In the genomic region with DNA sequence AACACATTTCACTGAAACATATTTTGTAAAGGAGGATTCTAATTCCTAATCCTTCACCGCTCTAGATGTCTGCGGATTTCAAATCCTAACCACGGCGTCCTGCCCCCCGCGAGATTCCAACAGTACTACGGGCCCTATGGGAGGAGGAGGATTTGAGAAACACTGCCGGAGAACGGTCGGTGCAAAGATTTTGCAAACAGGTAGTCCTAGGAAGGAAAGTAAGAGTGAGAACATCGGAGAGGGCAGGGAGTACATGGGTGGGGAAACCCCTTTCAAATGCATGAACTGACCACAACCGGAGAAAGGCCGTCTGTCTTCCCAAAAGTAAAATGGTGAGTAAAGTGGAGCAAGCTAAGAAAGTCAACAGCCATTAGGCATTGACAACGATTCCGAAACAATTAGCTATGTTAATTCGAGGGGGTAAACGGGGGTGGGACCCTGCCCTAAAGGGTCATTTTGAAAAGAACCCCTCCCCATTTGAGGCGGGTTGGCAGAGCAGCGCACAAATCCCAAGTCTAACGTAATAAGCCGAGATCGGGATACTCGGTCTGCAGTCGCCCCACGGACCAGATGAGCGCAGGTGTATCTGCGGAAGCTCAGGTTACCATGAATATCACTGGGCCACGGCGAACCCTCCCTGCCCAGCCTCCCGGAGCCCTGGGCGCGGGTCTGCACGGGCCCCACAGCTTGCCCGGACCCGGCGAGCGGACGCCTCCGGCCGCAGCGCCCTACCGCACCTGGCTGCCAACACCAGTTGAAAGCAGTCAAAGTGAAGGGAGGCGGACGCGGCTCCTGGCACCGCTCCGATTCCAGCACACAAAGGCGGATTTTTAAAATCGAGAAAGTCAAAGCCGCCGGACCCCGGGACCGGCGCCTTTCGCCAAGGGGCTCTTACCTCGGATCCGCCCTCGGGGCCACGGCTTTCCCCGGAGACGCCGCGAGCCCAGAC, we compare ENCODE assay signal across 7 cellular contexts. TPM values are rescaled to one million over a fixed set of nuclear protein-coding genes. Genes with fewer than 3 reads are reported as not detected.
DNase-seq lines count a peak whose midpoint lies in the region; ATAC-seq, FAIRE-seq and TF ChIP-seq lines count a peak whose summit lies in the region.

No MANE protein-coding gene starts in this region.

- no peaks in the 10 kb centered on the region for H3K36me3 ChIP-seq in ectodermal cell (ENCODE audit: control insufficient read depth, insufficient read depth, low read length)
- H3K36me3 ChIP-seq in lower lobe of right lung, result no peaks in the 10 kb centered on the region
- no peaks in the 10 kb centered on the region for H3K36me3 ChIP-seq in stomach

- TF ChIP-seq EP300 in stomach (IDR thresholded peaks at IDR 0.05), result no peak

- peaks cover 48% of the 10 kb centered on the region for H3K27me3 ChIP-seq in ectodermal cell (ENCODE audit: control insufficient read depth, insufficient read depth, low read length, poor library complexity, severe bottlenecking)
- no peaks in the 10 kb centered on the region for H3K27me3 ChIP-seq in lower lobe of right lung (ENCODE audit: low read depth)
- H3K27me3 ChIP-seq in stomach, result no peaks in the 10 kb centered on the region

- DNase-seq in GM12891 (ENCODE audit: insufficient read length, low spot score), result no peak
- DNase-seq in H4 (ENCODE audit: low spot score), result peak; percentile 35
- peak; percentile 51 for DNase-seq in KBM-7
- DNase-seq in T-helper 2 cell, result peak in 4 of 5 experiments; percentile 2 to 24 (median 6)
- DNase-seq in lower lobe of right lung, result peak; percentile 62
- DNase-seq in stomach, result peak; percentile 60

- TF ChIP-seq POLR2A in GM12891 (IDR thresholded peaks at IDR 0.05; ENCODE audit: low read depth, low read length) (no peak), stomach (IDR thresholded peaks at IDR 0.05) (no peak)

- TF ChIP-seq CTCF in lower lobe of right lung (IDR thresholded peaks at IDR 0.05) (no peak), stomach (IDR thresholded peaks at IDR 0.05) (no peak)

- WGBS in ectodermal cell, 2 experiments, result 1% methylated on average over 62 to 63 of the region's 63 CpGs
- 1 to 3% (median 1%) methylated on average over 39 to 63 of the region's 63 CpGs for WGBS in stomach, 5 donors

- intact Hi-C loops in lower lobe of right lung (cut with DNase I) (no loop called here), stomach (cut with DNase I; ENCODE audit: low total_unique reads) (no loop called here)

- peak; percentile 56 to 72 for ATAC-seq in lower lobe of right lung

- FAIRE-seq in GM12891 (lab: Jason Lieb, UNC), result peak; percentile 13

- H3K4me1 ChIP-seq in ectodermal cell (ENCODE audit: control insufficient read depth, insufficient read depth, low read length) (peaks cover 5% of the 10 kb centered on the region), lower lobe of right lung (no peaks in the 10 kb centered on the region), stomach (peaks cover 0 to 29% (median 14%) of the 10 kb centered on the region in 4 donors)

- H3K4me3 ChIP-seq in ectodermal cell (ENCODE audit: insufficient read depth, low read depth, low read length), result peak overlapping the region; percentile 68
- peak overlapping the region; percentile 87 for H3K4me3 ChIP-seq in lower lobe of right lung
- H3K4me3 ChIP-seq in stomach, result peak overlapping the region; percentile 65 to 94 (median 74)

- H3K27ac ChIP-seq in ectodermal cell (ENCODE audit: insufficient read depth, low read depth, low read length, poor library complexity, severe bottlenecking) (no peak overlapping the region), lower lobe of right lung (peak overlapping the region; percentile 91), stomach (peak overlapping the region; percentile 87 to 94 (median 91))

- in situ Hi-C loops in KBM-7 (cut with MboI; ENCODE audit: low pct_unique_long_range_greater_than_20kb, low sequenced_read_pairs), result no loop called here

- H3K9me3 ChIP-seq in ectodermal cell (ENCODE audit: control insufficient read depth, low read length), result no peaks in the 10 kb centered on the region
- H3K9me3 ChIP-seq in lower lobe of right lung, result no peaks in the 10 kb centered on the region
- H3K9me3 ChIP-seq in stomach, result no peaks in the 10 kb centered on the region

TF ChIP-seq in GM12891, 5 proteins besides CTCF, POLR2A, EP300 and RAD21:
- TF ChIP-seq TAF1 (IDR thresholded peaks at IDR 0.05; ENCODE audit: low read depth, low read length), result no peak
- TF ChIP-seq POU2F2 (IDR thresholded peaks at IDR 0.05; ENCODE audit: low read depth, low read length), result no peak
- TF ChIP-seq SPI1 (IDR thresholded peaks at IDR 0.05; ENCODE audit: low read depth, low read length), result no peak
- TF ChIP-seq POLR2AphosphoS5 (IDR thresholded peaks at IDR 0.05; ENCODE audit: low read depth, low read length), result no peak
- no peak for TF ChIP-seq PAX5 (IDR thresholded peaks at IDR 0.05; ENCODE audit: insufficient read depth, low read length, severe bottlenecking)

RNA-seq across cellular contexts. Expression of a gene that starts 0.6 kb away (rescaled TPM):
- polyA plus RNA-seq in GM12891 (2012; ENCODE audit: low read depth, missing spikeins), result 0.82 TPM
- 18.8 and 21.5 TPM in 2 replicates for total RNA-seq in H4 (2014; rRNA removed; shearing (Covaris generic))
- 11.3 TPM for polyA plus RNA-seq in ectodermal cell (2013, experiment 1 of 4)
- 7.6 TPM for polyA plus RNA-seq in ectodermal cell (2013, experiment 2 of 4)
- polyA plus RNA-seq in ectodermal cell (2013, experiment 3 of 4), result 8.6 TPM
- 12.8 TPM for polyA plus RNA-seq in ectodermal cell (2013, experiment 4 of 4)
- total RNA-seq in lower lobe of right lung (72.8 TPM), stomach (100 to 1,000 TPM in 3 of 5 donors, 10 to 100 TPM in 2; 18.7 to 287 (median 122) TPM)
- polyA plus RNA-seq in stomach, result 10 to 100 TPM in 2 of 3 donors, 1 to 10 TPM in 1; 9.1 to 30.7 (median 20.3) TPM
